In the genomic region with DNA sequence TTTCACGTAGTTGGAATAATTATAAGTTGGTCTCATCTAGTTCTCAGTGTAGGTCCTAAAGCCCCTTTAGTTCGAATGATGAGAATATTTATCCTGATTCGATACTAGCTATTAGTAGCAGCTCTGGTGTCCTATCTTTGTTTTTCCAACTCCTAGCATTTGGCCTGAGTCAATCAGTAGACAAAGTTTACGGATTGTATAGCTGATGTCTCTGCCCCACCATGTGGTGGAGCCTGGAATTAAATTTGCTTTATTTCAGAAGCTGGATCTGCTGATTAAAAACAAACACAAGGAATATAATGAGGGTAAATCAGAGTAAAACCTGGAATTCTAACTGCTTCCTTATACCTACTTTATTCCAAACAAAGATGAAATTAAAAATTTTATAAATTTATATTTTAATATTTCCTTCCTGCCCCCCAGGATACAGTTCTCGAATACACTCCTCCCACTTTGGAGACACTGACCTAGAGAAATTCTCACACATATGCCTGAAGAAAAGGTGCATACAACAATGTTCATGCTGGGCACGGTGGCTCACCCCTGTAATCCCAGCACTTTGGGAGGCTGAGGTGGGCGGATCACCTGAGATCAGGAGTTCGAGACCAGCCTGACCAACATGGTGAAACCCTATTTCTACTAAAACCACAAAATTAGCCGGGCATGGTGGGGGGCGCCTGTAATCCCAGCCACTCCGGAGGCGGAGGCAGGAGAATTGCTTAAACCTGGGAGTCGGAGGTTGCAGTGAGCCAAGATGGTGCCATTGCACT, we compare ENCODE assay signal across 1 cellular context.
TF ChIP-seq lines count a peak whose summit lies in the region.

No MANE protein-coding gene starts in this region.

TF ChIP-seq in HepG2, 621 proteins besides CTCF, POLR2A, EP300 and RAD21 (continued from another document and continues in another):
- TF ChIP-seq ZHX2 (IDR thresholded peaks at IDR 0.05; ENCODE audit: low read depth) (no peak), ZHX2 (CRISPR knock-in tag; IDR thresholded peaks at IDR 0.05; ENCODE audit: borderline replicate concordance) (no peak), SP5 (CRISPR knock-in tag; IDR thresholded peaks at IDR 0.05; ENCODE audit: borderline replicate concordance, low read depth) (no peak), ZBTB43 (CRISPR knock-in tag; conservative IDR thresholded peaks at IDR 0.05) (0 out of 2 replicates have a peak, but pooled peaks have one; percentile 17), RCOR2 (CRISPR knock-in tag; IDR thresholded peaks at IDR 0.05) (no peak), NRL (CRISPR knock-in tag; IDR thresholded peaks at IDR 0.05; ENCODE audit: borderline replicate concordance) (0 out of 2 replicates have a peak, but pooled peaks have one; percentile 48), ZNF180 (CRISPR knock-in tag; IDR thresholded peaks at IDR 0.05; ENCODE audit: borderline replicate concordance, low read depth) (no peak), TMF1 (CRISPR knock-in tag; IDR thresholded peaks at IDR 0.05; ENCODE audit: low read depth) (no peak), ZNF274 (CRISPR knock-in tag; IDR thresholded peaks at IDR 0.05) (no peak), NONO (IDR thresholded peaks at IDR 0.05) (no peak), NONO (CRISPR knock-in tag; conservative IDR thresholded peaks at IDR 0.05) (no peak), ZNF7 (CRISPR knock-in tag; IDR thresholded peaks at IDR 0.05) (no peak), ZNF510 (CRISPR knock-in tag; IDR thresholded peaks at IDR 0.05; ENCODE audit: low read depth) (no peak), ZFX (CRISPR knock-in tag; IDR thresholded peaks at IDR 0.05; ENCODE audit: low read depth) (peak; percentile 45; the same call in 1 of the 2 replicates), HMGXB3 (CRISPR knock-in tag; IDR thresholded peaks at IDR 0.05; ENCODE audit: borderline replicate concordance) (peak; percentile 46; the same call in 1 of the 2 replicates), KDM5A (IDR thresholded peaks at IDR 0.05; ENCODE audit: borderline replicate concordance, low read length) (no peak; the same call in 1 of the 2 replicates), ZNF883 (CRISPR knock-in tag; IDR thresholded peaks at IDR 0.05; ENCODE audit: not compliant biosample characterization) (peak; percentile 3), NFATC3 (CRISPR knock-in tag; IDR thresholded peaks at IDR 0.05) (no peak), ZNF292 (CRISPR knock-in tag; IDR thresholded peaks at IDR 0.05; ENCODE audit: borderline replicate concordance, low read depth) (no peak), MAFK (conservative IDR thresholded peaks at IDR 0.05 in 1 of 2, IDR thresholded peaks at IDR 0.05 in 1 of 2; ENCODE audit: low read length in 2 of 2) (no peak), SALL2 (CRISPR knock-in tag; IDR thresholded peaks at IDR 0.05) (no peak), ZNF33B (CRISPR knock-in tag; IDR thresholded peaks at IDR 0.05) (no peak), ZNF234 (CRISPR knock-in tag; conservative IDR thresholded peaks at IDR 0.05) (no peak), ZFY (CRISPR knock-in tag; IDR thresholded peaks at IDR 0.05) (no peak), NR2F1 (CRISPR knock-in tag; IDR thresholded peaks at IDR 0.05) (no peak), RFX1 (IDR thresholded peaks at IDR 0.05) (no peak), ZNF343 (CRISPR knock-in tag; IDR thresholded peaks at IDR 0.05) (no peak)
- TF ChIP-seq, protein P1, sequence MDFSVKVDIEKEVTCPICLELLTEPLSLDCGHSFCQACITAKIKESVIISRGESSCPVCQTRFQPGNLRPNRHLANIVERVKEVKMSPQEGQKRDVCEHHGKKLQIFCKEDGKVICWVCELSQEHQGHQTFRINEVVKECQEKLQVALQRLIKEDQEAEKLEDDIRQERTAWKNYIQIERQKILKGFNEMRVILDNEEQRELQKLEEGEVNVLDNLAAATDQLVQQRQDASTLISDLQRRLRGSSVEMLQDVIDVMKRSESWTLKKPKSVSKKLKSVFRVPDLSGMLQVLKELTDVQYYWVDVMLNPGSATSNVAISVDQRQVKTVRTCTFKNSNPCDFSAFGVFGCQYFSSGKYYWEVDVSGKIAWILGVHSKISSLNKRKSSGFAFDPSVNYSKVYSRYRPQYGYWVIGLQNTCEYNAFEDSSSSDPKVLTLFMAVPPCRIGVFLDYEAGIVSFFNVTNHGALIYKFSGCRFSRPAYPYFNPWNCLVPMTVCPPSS (IDR thresholded peaks at IDR 0.05): no peak
- TF ChIP-seq, protein P2, sequence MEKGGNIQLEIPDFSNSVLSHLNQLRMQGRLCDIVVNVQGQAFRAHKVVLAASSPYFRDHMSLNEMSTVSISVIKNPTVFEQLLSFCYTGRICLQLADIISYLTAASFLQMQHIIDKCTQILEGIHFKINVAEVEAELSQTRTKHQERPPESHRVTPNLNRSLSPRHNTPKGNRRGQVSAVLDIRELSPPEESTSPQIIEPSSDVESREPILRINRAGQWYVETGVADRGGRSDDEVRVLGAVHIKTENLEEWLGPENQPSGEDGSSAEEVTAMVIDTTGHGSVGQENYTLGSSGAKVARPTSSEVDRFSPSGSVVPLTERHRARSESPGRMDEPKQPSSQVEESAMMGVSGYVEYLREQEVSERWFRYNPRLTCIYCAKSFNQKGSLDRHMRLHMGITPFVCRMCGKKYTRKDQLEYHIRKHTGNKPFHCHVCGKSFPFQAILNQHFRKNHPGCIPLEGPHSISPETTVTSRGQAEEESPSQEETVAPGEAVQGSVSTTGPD (CRISPR knock-in tag; IDR thresholded peaks at IDR 0.05): no peak
- TF ChIP-seq, protein P3, sequence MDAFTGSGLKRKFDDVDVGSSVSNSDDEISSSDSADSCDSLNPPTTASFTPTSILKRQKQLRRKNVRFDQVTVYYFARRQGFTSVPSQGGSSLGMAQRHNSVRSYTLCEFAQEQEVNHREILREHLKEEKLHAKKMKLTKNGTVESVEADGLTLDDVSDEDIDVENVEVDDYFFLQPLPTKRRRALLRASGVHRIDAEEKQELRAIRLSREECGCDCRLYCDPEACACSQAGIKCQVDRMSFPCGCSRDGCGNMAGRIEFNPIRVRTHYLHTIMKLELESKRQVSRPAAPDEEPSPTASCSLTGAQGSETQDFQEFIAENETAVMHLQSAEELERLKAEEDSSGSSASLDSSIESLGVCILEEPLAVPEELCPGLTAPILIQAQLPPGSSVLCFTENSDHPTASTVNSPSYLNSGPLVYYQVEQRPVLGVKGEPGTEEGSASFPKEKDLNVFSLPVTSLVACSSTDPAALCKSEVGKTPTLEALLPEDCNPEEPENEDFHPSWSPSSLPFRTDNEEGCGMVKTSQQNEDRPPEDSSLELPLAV (CRISPR knock-in tag; conservative IDR thresholded peaks at IDR 0.05; ENCODE audit: low read depth): no peak
- TF ChIP-seq, protein P4, sequence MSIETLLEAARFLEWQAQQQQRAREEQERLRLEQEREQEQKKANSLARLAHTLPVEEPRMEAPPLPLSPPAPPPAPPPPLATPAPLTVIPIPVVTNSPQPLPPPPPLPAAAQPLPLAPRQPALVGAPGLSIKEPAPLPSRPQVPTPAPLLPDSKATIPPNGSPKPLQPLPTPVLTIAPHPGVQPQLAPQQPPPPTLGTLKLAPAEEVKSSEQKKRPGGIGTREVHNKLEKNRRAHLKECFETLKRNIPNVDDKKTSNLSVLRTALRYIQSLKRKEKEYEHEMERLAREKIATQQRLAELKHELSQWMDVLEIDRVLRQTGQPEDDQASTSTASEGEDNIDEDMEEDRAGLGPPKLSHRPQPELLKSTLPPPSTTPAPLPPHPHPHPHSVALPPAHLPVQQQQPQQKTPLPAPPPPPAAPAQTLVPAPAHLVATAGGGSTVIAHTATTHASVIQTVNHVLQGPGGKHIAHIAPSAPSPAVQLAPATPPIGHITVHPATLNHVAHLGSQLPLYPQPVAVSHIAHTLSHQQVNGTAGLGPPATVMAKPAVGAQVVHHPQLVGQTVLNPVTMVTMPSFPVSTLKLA (IDR thresholded peaks at IDR 0.05): no peak
- TF ChIP-seq, protein P5, sequence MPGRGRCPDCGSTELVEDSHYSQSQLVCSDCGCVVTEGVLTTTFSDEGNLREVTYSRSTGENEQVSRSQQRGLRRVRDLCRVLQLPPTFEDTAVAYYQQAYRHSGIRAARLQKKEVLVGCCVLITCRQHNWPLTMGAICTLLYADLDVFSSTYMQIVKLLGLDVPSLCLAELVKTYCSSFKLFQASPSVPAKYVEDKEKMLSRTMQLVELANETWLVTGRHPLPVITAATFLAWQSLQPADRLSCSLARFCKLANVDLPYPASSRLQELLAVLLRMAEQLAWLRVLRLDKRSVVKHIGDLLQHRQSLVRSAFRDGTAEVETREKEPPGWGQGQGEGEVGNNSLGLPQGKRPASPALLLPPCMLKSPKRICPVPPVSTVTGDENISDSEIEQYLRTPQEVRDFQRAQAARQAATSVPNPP (CRISPR knock-in tag; IDR thresholded peaks at IDR 0.05): no peak
